8 cellular contexts compared by ENCODE assay signal in the genomic region with DNA sequence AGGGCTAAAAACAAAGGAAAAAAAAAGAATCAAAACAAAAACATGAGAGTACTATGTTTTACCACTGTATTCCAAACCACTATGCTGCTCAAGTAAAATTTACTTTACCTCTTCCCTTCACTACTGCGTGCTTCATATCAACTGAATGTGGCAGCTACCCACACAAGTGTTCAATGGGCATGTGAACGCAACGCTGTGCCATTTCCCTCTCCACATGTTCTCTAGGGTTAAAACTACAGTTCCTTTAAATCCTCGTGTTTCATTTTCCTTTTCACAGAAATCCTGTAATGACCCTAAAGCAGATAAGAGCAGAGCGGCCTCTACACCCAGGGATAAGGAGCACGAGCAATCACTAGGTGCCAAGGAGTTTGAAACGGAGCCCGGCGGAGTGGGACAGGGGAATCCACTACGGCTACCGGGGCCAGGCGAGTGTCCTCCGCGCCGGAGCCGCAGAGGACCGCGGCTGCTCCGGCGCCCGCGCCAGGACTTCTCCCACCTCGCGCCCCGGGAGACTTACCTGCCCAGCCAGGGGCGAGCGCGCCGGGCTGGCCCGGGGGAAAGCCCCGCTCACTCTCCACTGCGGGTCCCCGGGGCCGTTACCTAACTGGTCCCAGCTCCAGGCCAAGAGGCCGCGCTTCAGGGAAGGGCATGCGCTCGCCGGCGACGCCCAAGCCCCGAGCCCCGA. TPM values are rescaled to one million over a fixed set of nuclear protein-coding genes. Genes with fewer than 3 reads are reported as not detected.
A peak's percentile ranks its signal among the peaks of the same experiment; 100 is the strongest.
DNase-seq lines count a peak whose midpoint lies in the region; ATAC-seq, FAIRE-seq and TF ChIP-seq lines count a peak whose summit lies in the region.

No MANE protein-coding gene starts in this region.

- no peak overlapping the region for H3K27ac ChIP-seq in mesenchymal stem cell (ENCODE audit: low read length, poor library complexity, severe bottlenecking)

- no peak overlapping the region for H2AFZ ChIP-seq in mesenchymal stem cell (ENCODE audit: low read depth, low read length)

- H2BK12ac ChIP-seq in mesenchymal stem cell (ENCODE audit: low read length in 2 of 2) = no peak overlapping the region

- peak overlapping the region; percentile 65 to 83 for H3K27ac Mint-ChIP-seq in effector memory CD8-positive, alpha-beta T cell

- H2BK120ac ChIP-seq in mesenchymal stem cell (ENCODE audit: low read depth, low read length) = peak overlapping the region; percentile 91

- peaks cover 0 to 6% of the 10 kb centered on the region in 2 experiments for H3K36me3 ChIP-seq in mesenchymal stem cell (ENCODE audit: control insufficient read depth in 1 of 2, insufficient read depth in 2 of 2, low read depth in 1 of 2, low read length in 2 of 2)

- H2BK15ac ChIP-seq in mesenchymal stem cell (ENCODE audit: low read depth, poor library complexity, severe bottlenecking) = peak overlapping the region; percentile 5

- DNase-seq in GM12892 (ENCODE audit: insufficient read length) = no peak
- DNase-seq in NCI-H226 = peak; percentile 10
- DNase-seq in activated CD8-positive, alpha-beta memory T cell treated with anti-CD3 and anti-CD28 coated beads for 24 hours = peak; percentile 81
- peak; percentile 27 to 35 (median 33) for DNase-seq in effector memory CD8-positive, alpha-beta T cell
- peak; percentile 63 for DNase-seq in mesenchymal stem cell
- DNase-seq in stimulated activated CD8-positive, alpha-beta memory T cell treated with anti-CD3 and anti-CD28 coated beads, Interleukin-12 subunit alpha, Interleukin-12 subunit beta, amount 100 ng/mL, for 4 hours (ENCODE audit: low read depth) = peak; percentile 16

- peaks cover 42% of the 10 kb centered on the region for H3K36me3 Mint-ChIP-seq in effector memory CD8-positive, alpha-beta T cell (ENCODE audit: insufficient read depth)

- H3K9me3 ChIP-seq in mesenchymal stem cell (ENCODE audit: control insufficient read depth, low read length) = no peaks in the 10 kb centered on the region

- H3K4me1 ChIP-seq in mesenchymal stem cell (ENCODE audit: control insufficient read depth, insufficient read depth, low read depth, low read length) = no peaks in the 10 kb centered on the region

- H3K4ac ChIP-seq in mesenchymal stem cell (ENCODE audit: low read depth in 1 of 2, low read length in 2 of 2) = peak overlapping the region in 1 of 2 experiments; percentile 13

- peak; percentile 6 for ATAC-seq in HG02943 (IDR thresholded peaks at IDR 0.05; ENCODE audit: low read depth, unreplicated experiment)
- peak; percentile 10 for ATAC-seq in effector memory CD8-positive, alpha-beta T cell (replicated peaks)
- ATAC-seq in GM18517 (IDR thresholded peaks at IDR 0.05; ENCODE audit: unreplicated experiment) = no peak

- H3K27me3 ChIP-seq in mesenchymal stem cell (ENCODE audit: control insufficient read depth in 1 of 2, insufficient read depth in 1 of 2, low read length in 2 of 2) = no peaks in the 10 kb centered on the region

- peak overlapping the region; percentile 58 for H4K91ac ChIP-seq in mesenchymal stem cell (ENCODE audit: low read length)

- H3K9me3 Mint-ChIP-seq in effector memory CD8-positive, alpha-beta T cell = no peaks in the 10 kb centered on the region

- WGBS in mesenchymal stem cell = under 1% methylated on average over 11 of the region's 43 CpGs

- H3K27me3 Mint-ChIP-seq in effector memory CD8-positive, alpha-beta T cell = no peaks in the 10 kb centered on the region

- peak overlapping the region; percentile 87 for H3K9ac ChIP-seq in mesenchymal stem cell (ENCODE audit: low read length)

- no peak overlapping the region for H2BK5ac ChIP-seq in mesenchymal stem cell (ENCODE audit: low read depth, low read length, poor library complexity, severe bottlenecking)

- peaks cover 24% of the 10 kb centered on the region in 2 donors for H3K4me1 Mint-ChIP-seq in effector memory CD8-positive, alpha-beta T cell (ENCODE audit: low read depth in 2 of 2)

- peak overlapping the region; percentile 87 to 95 for H3K4me3 Mint-ChIP-seq in effector memory CD8-positive, alpha-beta T cell

- no peak overlapping the region for H3K14ac ChIP-seq in mesenchymal stem cell (ENCODE audit: low read length in 2 of 2)

- H3K18ac ChIP-seq in mesenchymal stem cell (ENCODE audit: low read depth in 1 of 2, low read length in 2 of 2) = peak overlapping the region in 1 of 2 experiments; percentile 81

- TF ChIP-seq POLR2A in GM12892 (IDR thresholded peaks at IDR 0.05; ENCODE audit: low read depth, low read length) = no peak

- no peak overlapping the region for H2AK5ac ChIP-seq in mesenchymal stem cell (ENCODE audit: low read length, severe bottlenecking)

- no peak overlapping the region for H4K8ac ChIP-seq in mesenchymal stem cell (ENCODE audit: low read length)

- H3K79me1 ChIP-seq in mesenchymal stem cell (replicated peaks; ENCODE audit: low read length, poor library complexity, severe bottlenecking) = no peaks in the 10 kb centered on the region

- H3K4me3 ChIP-seq in mesenchymal stem cell (ENCODE audit: insufficient read depth in 1 of 2, low read depth in 1 of 2, low read length in 2 of 2) = peak overlapping the region; percentile 81 to 83

- peak; percentile 87 for FAIRE-seq in GM12892 (lab: Jason Lieb, UNC)

- no peak overlapping the region for H3K23ac ChIP-seq in mesenchymal stem cell (ENCODE audit: low read length in 2 of 2)

- peak overlapping the region; percentile 54 for H3K4me2 ChIP-seq in mesenchymal stem cell (ENCODE audit: low read length, poor library complexity, severe bottlenecking)

RNA-seq across cellular contexts. Expression of a gene that starts 0.8 kb away (rescaled TPM):
- 101 TPM for polyA plus RNA-seq in GM12892 (2012; ENCODE audit: missing spikeins)
- 61.9 TPM for polyA plus RNA-seq in mesenchymal stem cell (2013, experiment 1 of 2)
- 63.3 TPM for polyA plus RNA-seq in mesenchymal stem cell (2013, experiment 2 of 2)
